In genomic region chr1:156928043-156928602, GRCh38 we compare ENCODE assay signal across 8 cellular contexts. TPM values are rescaled to one million over a fixed set of nuclear protein-coding genes. Genes with fewer than 3 reads are reported as not detected.
DNase-seq lines count a peak whose midpoint lies in the region; ATAC-seq, FAIRE-seq and TF ChIP-seq lines count a peak whose summit lies in the region.
"Had no signal": no experiment of that assay in that cellular context is flagged by ENCODE, and none has a peak within 500 bp of the region (broad histone marks: within the 10 kb centered on the region; RNA-seq: fewer than 3 reads in every experiment).

No MANE protein-coding gene starts in this region.

- ATAC-seq in CD4-positive, CD25-positive, alpha-beta regulatory T cell (ENCODE audit: low read depth in 2 of 2): no peak
- peak; percentile 41 for ATAC-seq in HCT116

- peaks cover 20% of the 10 kb centered on the region for H3K4me1 ChIP-seq in CD4-positive, CD25-positive, alpha-beta regulatory T cell (ENCODE audit: control insufficient read depth, insufficient read depth, low read length, poor library complexity, severe bottlenecking)
- peaks cover 20 to 31% of the 10 kb centered on the region in 2 experiments for H3K4me1 ChIP-seq in HCT116 (ENCODE audit: control insufficient read depth in 1 of 2, insufficient read depth in 2 of 2, low read length in 2 of 2)
- H3K4me1 ChIP-seq in breast epithelium: peaks cover 5 to 10% of the 10 kb centered on the region in 2 donors

- H3K9me3 ChIP-seq in CD4-positive, CD25-positive, alpha-beta regulatory T cell (ENCODE audit: control insufficient read depth in 2 of 2, low read length in 2 of 2): no peaks in the 10 kb centered on the region
- H3K9me3 ChIP-seq in HCT116 (ENCODE audit: control insufficient read depth in 1 of 2, insufficient read depth in 1 of 2, low read depth in 1 of 2, low read length in 2 of 2) (no peaks in the 10 kb centered on the region), breast epithelium (no peaks in the 10 kb centered on the region)

- peaks cover 0 to 31% (median 9%) of the 10 kb centered on the region in 4 donors for H3K4me1 Mint-ChIP-seq in CD4-positive, CD25-positive, alpha-beta regulatory T cell
- peaks cover 35% of the 10 kb centered on the region for H3K4me1 Mint-ChIP-seq in nephron

- intact Hi-C loops in HCT116 (cut with micrococcal nuclease): loop anchor here (1.0 to 10.0 kb wide), 4 partner anchors 131 to 303 kb away; no protein-coding TSS in a partner anchor
- intact Hi-C loops in breast epithelium (cut with DNase I; ENCODE audit: low total_unique reads): loop anchor here (5.0 kb wide), 1 partner anchor 424 kb away; no protein-coding TSS in a partner anchor

- POLR2A ChIA-PET in HCT116 (lab: Charles Lee): interaction anchor here (1.4 kb wide), 1 partner anchor 38 kb away, joined by 7 read pairs; no protein-coding TSS in a partner anchor

- H3K4me3 ChIP-seq in CD4-positive, CD25-positive, alpha-beta regulatory T cell (ENCODE audit: low read depth, low read length): no peak overlapping the region
- H3K4me3 ChIP-seq in HCT116 (replicated peaks in 1 of 2; ENCODE audit: low read depth in 1 of 2, low read length in 2 of 2) (peak overlapping the region; percentile 38 to 59; a peak in 3 of 4 replicates), breast epithelium (peak overlapping the region in 2 of 3 donors; percentile 32 to 60)

- H3K4me3 Mint-ChIP-seq in CD4-positive, CD25-positive, alpha-beta regulatory T cell: peak overlapping the region in 3 of 4 donors; percentile 15 to 51 (median 16)
- H3K4me3 Mint-ChIP-seq in nephron: peak overlapping the region; percentile 64 to 74 (median 69)

- CTCF ChIA-PET in HCT116 (lab: Charles Lee): interaction anchor here (0.6 to 4.0 kb wide), 29 partner anchors 8 to 300 kb away, joined by 3 to 62 read pairs (median 4); partner anchors contain the start of genes CRABP2, INSRR, ISG20L2 and METTL25B

- no TSS peak for BruUV-seq in HCT116 (replicated peaks; lab: Mats Ljungman, UMichigan)

- no peak overlapping the region for H2AFZ ChIP-seq in HCT116 (ENCODE audit: low read depth, low read length, poor library complexity, severe bottlenecking)

- H3K27me3 Mint-ChIP-seq in CD4-positive, CD25-positive, alpha-beta regulatory T cell: peaks cover 86% of the 10 kb centered on the region
- H3K27me3 Mint-ChIP-seq in nephron (ENCODE audit: low read depth): peaks cover 84% of the 10 kb centered on the region

- no peak overlapping the region for H3K27ac Mint-ChIP-seq in CD4-positive, CD25-positive, alpha-beta regulatory T cell
- H3K27ac Mint-ChIP-seq in nephron: no peak overlapping the region

- peaks cover 0 to 4% (median 0%) of the 10 kb centered on the region in 7 donors for H3K9me3 Mint-ChIP-seq in CD4-positive, CD25-positive, alpha-beta regulatory T cell
- no peaks in the 10 kb centered on the region for H3K9me3 Mint-ChIP-seq in nephron

- peak overlapping the region; percentile 93 for H3K4me2 ChIP-seq in HCT116 (ENCODE audit: low read length)

- H3K9ac ChIP-seq in HCT116 (ENCODE audit: low read length): peak overlapping the region; percentile 60; the same call in 1 of the 2 replicates

- H4K20me1 ChIP-seq in HCT116 (ENCODE audit: insufficient read depth): no peaks in the 10 kb centered on the region

- no peaks in the 10 kb centered on the region for H3K9me2 ChIP-seq in HCT116 (ENCODE audit: insufficient read depth)

- H3K79me2 ChIP-seq in HCT116 (ENCODE audit: insufficient read depth, low read length): no peaks in the 10 kb centered on the region

- RAD21 ChIA-PET in HCT116 (lab: Charles Lee; ENCODE audit: low non-redundant PET in 1 of 2, low total read pairs in 2 of 2, uncharacterized antibody in 2 of 2, unreplicated experiment in 2 of 2): interaction anchor here (0.7 to 1.2 kb wide), 8 partner anchors 33 to 239 kb away, joined by 3 to 5 read pairs (median 4); no protein-coding TSS in a partner anchor

- peaks cover 17% of the 10 kb centered on the region for H3K27me3 ChIP-seq in CD4-positive, CD25-positive, alpha-beta regulatory T cell (ENCODE audit: control insufficient read depth, insufficient read depth, low read length)
- peaks cover under 1% of the 10 kb centered on the region; the same call in 1 of the 2 replicates for H3K27me3 ChIP-seq in HCT116 (ENCODE audit: insufficient read depth, low read length)
- H3K27me3 ChIP-seq in breast epithelium: peaks cover 4 to 37% of the 10 kb centered on the region in 2 donors

- DNase-seq in CD4-positive, CD25-positive, alpha-beta regulatory T cell: no peak
- DNase-seq in HCT116 (ENCODE audit: low read depth, low spot score): no peak
- DNase-seq in breast epithelium (ENCODE audit: low spot score in 2 of 2): no peak
- no peak for DNase-seq in GOT3 (lab: John Stamatoyannopoulos, UW)
- DNase-seq in ureter (ENCODE audit: low spot score): no peak
- DNase-seq in frontal cortex (ENCODE audit: low spot score in 2 of 2): no peak

- FAIRE-seq in frontal cortex (lab: Jason Lieb, UNC): no peak

- TF ChIP-seq CTCF in HCT116 (IDR thresholded peaks at IDR 0.05 in 2 of 3, conservative IDR thresholded peaks at IDR 0.05 in 1 of 3; ENCODE audit: borderline replicate concordance in 1 of 3, insufficient read depth in 1 of 3, low read depth in 2 of 3, low read length in 2 of 3) (0 out of 6 replicates have a peak, but pooled peaks of 1 of the 3 experiments have one; percentile 21), breast epithelium (IDR thresholded peaks at IDR 0.05) (no peak), nephron (IDR thresholded peaks at IDR 0.05; ENCODE audit: unreplicated experiment in 3 of 3) (no peak)

- no peak for TF ChIP-seq POLR2A in HCT116 (IDR thresholded peaks at IDR 0.05; ENCODE audit: borderline replicate concordance, extremely low read depth, insufficient read depth, insufficient read length)
- TF ChIP-seq POLR2A in breast epithelium (IDR thresholded peaks at IDR 0.05): no peak

- H3K36me3 ChIP-seq in CD4-positive, CD25-positive, alpha-beta regulatory T cell (ENCODE audit: control insufficient read depth, insufficient read depth, low read length): no peaks in the 10 kb centered on the region
- no peaks in the 10 kb centered on the region for H3K36me3 ChIP-seq in HCT116 (ENCODE audit: control insufficient read depth in 1 of 2, insufficient read depth in 2 of 2, low read length in 2 of 2)
- no peaks in the 10 kb centered on the region for H3K36me3 ChIP-seq in breast epithelium

- no peak overlapping the region for H3K27ac ChIP-seq in CD4-positive, CD25-positive, alpha-beta regulatory T cell (ENCODE audit: insufficient read depth, low read length, poor library complexity, severe bottlenecking)
- H3K27ac ChIP-seq in HCT116 (ENCODE audit: low read depth, low read length) (no peak overlapping the region), breast epithelium (no peak overlapping the region)
- H3K27ac ChIP-seq: epithelial cell of prostate had no signal

- TF ChIP-seq RAD21 in HCT116 (IDR thresholded peaks at IDR 0.05; ENCODE audit: low read depth): no peak

- no peaks in the 10 kb centered on the region for H3K36me3 Mint-ChIP-seq in CD4-positive, CD25-positive, alpha-beta regulatory T cell
- H3K36me3 Mint-ChIP-seq in nephron (ENCODE audit: low read depth): no peaks in the 10 kb centered on the region

TF ChIP-seq in HCT116, 20 proteins besides CTCF, POLR2A, EP300 and RAD21 (continues in another document):
- TF ChIP-seq SRF (IDR thresholded peaks at IDR 0.05; ENCODE audit: low read depth): no peak
- TF ChIP-seq TCF7L2 (IDR thresholded peaks at IDR 0.05; ENCODE audit: borderline replicate concordance, extremely low read depth, insufficient read depth, insufficient read length): no peak
- no peak for TF ChIP-seq EZH2 (IDR thresholded peaks at IDR 0.05)
- TF ChIP-seq CBX3 (IDR thresholded peaks at IDR 0.05; ENCODE audit: low read depth): no peak
- no peak for TF ChIP-seq EGR1 (IDR thresholded peaks at IDR 0.05; ENCODE audit: low read depth)
- no peak for TF ChIP-seq ATF3 (IDR thresholded peaks at IDR 0.05)
- TF ChIP-seq ZFX (IDR thresholded peaks at IDR 0.05): no peak
- TF ChIP-seq CEBPB (IDR thresholded peaks at IDR 0.05; ENCODE audit: low read depth): no peak
- TF ChIP-seq, protein P1, sequence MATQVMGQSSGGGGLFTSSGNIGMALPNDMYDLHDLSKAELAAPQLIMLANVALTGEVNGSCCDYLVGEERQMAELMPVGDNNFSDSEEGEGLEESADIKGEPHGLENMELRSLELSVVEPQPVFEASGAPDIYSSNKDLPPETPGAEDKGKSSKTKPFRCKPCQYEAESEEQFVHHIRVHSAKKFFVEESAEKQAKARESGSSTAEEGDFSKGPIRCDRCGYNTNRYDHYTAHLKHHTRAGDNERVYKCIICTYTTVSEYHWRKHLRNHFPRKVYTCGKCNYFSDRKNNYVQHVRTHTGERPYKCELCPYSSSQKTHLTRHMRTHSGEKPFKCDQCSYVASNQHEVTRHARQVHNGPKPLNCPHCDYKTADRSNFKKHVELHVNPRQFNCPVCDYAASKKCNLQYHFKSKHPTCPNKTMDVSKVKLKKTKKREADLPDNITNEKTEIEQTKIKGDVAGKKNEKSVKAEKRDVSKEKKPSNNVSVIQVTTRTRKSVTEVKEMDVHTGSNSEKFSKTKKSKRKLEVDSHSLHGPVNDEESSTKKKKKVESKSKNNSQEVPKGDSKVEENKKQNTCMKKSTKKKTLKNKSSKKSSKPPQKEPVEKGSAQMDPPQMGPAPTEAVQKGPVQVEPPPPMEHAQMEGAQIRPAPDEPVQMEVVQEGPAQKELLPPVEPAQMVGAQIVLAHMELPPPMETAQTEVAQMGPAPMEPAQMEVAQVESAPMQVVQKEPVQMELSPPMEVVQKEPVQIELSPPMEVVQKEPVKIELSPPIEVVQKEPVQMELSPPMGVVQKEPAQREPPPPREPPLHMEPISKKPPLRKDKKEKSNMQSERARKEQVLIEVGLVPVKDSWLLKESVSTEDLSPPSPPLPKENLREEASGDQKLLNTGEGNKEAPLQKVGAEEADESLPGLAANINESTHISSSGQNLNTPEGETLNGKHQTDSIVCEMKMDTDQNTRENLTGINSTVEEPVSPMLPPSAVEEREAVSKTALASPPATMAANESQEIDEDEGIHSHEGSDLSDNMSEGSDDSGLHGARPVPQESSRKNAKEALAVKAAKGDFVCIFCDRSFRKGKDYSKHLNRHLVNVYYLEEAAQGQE (IDR thresholded peaks at IDR 0.05; ENCODE audit: low read depth): no peak

RNA-seq across cellular contexts. Expression of gene LRRC71, which starts 7.7 kb away (rescaled TPM):
- total RNA-seq in CD4-positive, CD25-positive, alpha-beta regulatory T cell: not detected
- polyA plus RNA-seq in CD4-positive, CD25-positive, alpha-beta regulatory T cell: not detected
- total RNA-seq in HCT116 (2021; ENCODE audit: unreplicated experiment) (not detected), breast epithelium (not detected), ureter (not detected), frontal cortex (not detected)
- polyA plus RNA-seq in HCT116 (2012): 0.15 and 0.16 TPM in 2 replicates

RNA-seq across cellular contexts. Expression of gene PEAR1, which starts 34.6 kb away (rescaled TPM):
- 1.3 TPM for total RNA-seq in CD4-positive, CD25-positive, alpha-beta regulatory T cell
- not detected for polyA plus RNA-seq in CD4-positive, CD25-positive, alpha-beta regulatory T cell
- total RNA-seq in HCT116 (2021; ENCODE audit: unreplicated experiment) (10.8 TPM), breast epithelium (10 to 100 TPM in 1 of 3 donors, 1 to 10 TPM in 2; 4.0 to 15.1 (median 6.2) TPM), ureter (10.0 TPM), frontal cortex (0.41 TPM)
- polyA plus RNA-seq in HCT116 (2012): 11.2 and 15.5 TPM in 2 replicates
